ENCODE assay signal across 8 cellular contexts in genomic region chr16:85029413-85029794, GRCh38.
DNase-seq lines count a peak whose midpoint lies in the region; ATAC-seq and TF ChIP-seq lines count a peak whose summit lies in the region.

No MANE protein-coding gene starts in this region.

- H3K4me3 ChIP-seq in OCI-LY3 (ENCODE audit: low read length): peak overlapping the region; percentile 88; the same call in 1 of the 2 replicates

- no peaks in the 10 kb centered on the region for H3K79me2 ChIP-seq in OCI-LY3 (ENCODE audit: low read length)

- H3K4me1 ChIP-seq in OCI-LY3 (ENCODE audit: low read length): peaks cover 23% of the 10 kb centered on the region

- no peaks in the 10 kb centered on the region for H3K9me3 ChIP-seq in OCI-LY3 (ENCODE audit: insufficient read depth, low read length)

- no peaks in the 10 kb centered on the region for H4K20me1 ChIP-seq in OCI-LY3 (ENCODE audit: insufficient read depth, low read length)

- no peak for TF ChIP-seq CTCF in OCI-LY3 (IDR thresholded peaks at IDR 0.05; ENCODE audit: low read depth, low read length)

- H3K9ac ChIP-seq in OCI-LY3 (ENCODE audit: low read length): no peak overlapping the region

- no peaks in the 10 kb centered on the region for H3K36me3 ChIP-seq in OCI-LY3 (replicated peaks; ENCODE audit: low read depth, low read length)

- H3K27me3 ChIP-seq in OCI-LY3 (ENCODE audit: low read depth, low read length): peaks cover 26% of the 10 kb centered on the region

- H3K4me2 ChIP-seq in OCI-LY3 (ENCODE audit: low read length): peak overlapping the region; percentile 82

- ATAC-seq in GM18868 (IDR thresholded peaks at IDR 0.05; ENCODE audit: unreplicated experiment) (peak; percentile 35), GM18511 (IDR thresholded peaks at IDR 0.05; ENCODE audit: unreplicated experiment) (no peak)

- peak; percentile 45 for DNase-seq in activated gamma-delta T cell treated with anti-CD3 and anti-CD28 coated beads, Interleukin-2, amount 50 U/mL, for 16 hours (ENCODE audit: low read depth)
- peak; percentile 46 for DNase-seq in hepatic stellate cell (ENCODE audit: low spot score)
- DNase-seq in stimulated activated CD8-positive, alpha-beta memory T cell treated with anti-CD3 and anti-CD28 coated beads, Interleukin-12 subunit alpha, Interleukin-12 subunit beta, amount 100 ng/mL, for 1 hour (ENCODE audit: low read depth): peak; percentile 37
- DNase-seq in SW 1271 (lab: John Stamatoyannopoulos, UW): no peak
- no peak for DNase-seq in foreskin melanocyte

- no peak overlapping the region for H3K27ac ChIP-seq in OCI-LY3 (ENCODE audit: low read length)

- H2AFZ ChIP-seq in OCI-LY3 (ENCODE audit: low read depth, low read length): no peak overlapping the region

Comparison
In these comparisons a context has a peak if more than half of its experiments do, and no peak if none do; other contexts are left out.
1. DNase-seq: peak in activated gamma-delta T cell treated with anti-CD3 and anti-CD28 coated beads, Interleukin-2, amount 50 U/mL, for 16 hours (single experiment), hepatic stellate cell (single experiment) and stimulated activated CD8-positive, alpha-beta memory T cell treated with anti-CD3 and anti-CD28 coated beads, Interleukin-12 subunit alpha, Interleukin-12 subunit beta, amount 100 ng/mL, for 1 hour (single experiment); none in SW 1271 (0 of 2) and foreskin melanocyte (single experiment).